In genomic region chr19:17938092-17938845, GRCh38 we compare ENCODE assay signal across 8 cellular contexts.
DNase-seq lines count a peak whose midpoint lies in the region; ATAC-seq and TF ChIP-seq lines count a peak whose summit lies in the region.

No MANE protein-coding gene starts in this region.

- ATAC-seq in GM19025 (IDR thresholded peaks at IDR 0.05; ENCODE audit: low read depth, unreplicated experiment), result peak; percentile 49
- no peak for ATAC-seq in GM21526 (IDR thresholded peaks at IDR 0.05; ENCODE audit: low FRiP score, unreplicated experiment)

- DNase-seq in AG09309 (ENCODE audit: low read depth) (peak; percentile 46), NCI-H2029 treated with DMSO at 0.1 percent for 48 hours (lab: John Stamatoyannopoulos, UW) (peak; percentile 45), brain pericyte (ENCODE audit: low read depth, low spot score) (peak; percentile 18), iris pigment epithelial cell (ENCODE audit: low read depth) (peak; percentile 85)
- DNase-seq in stimulated activated CD4-positive, alpha-beta T cell treated with anti-CD3 and anti-CD28 coated beads, Interleukin-1b, Interleukin-23, amount 100 ng/mL, for 1 hour (ENCODE audit: low read depth in 2 of 2), result peak; percentile 60 to 73

- TF ChIP-seq CTCF in AG09309 (IDR thresholded peaks at IDR 0.05; ENCODE audit: control insufficient read depth, insufficient read depth, low read depth, low read length, missing control alignments), result peak; percentile 97
- peak; percentile 98 for TF ChIP-seq CTCF in VCaP (conservative IDR thresholded peaks at IDR 0.05)

- H3K27ac ChIP-seq in VCaP, result no peak overlapping the region

- H3K4me3 ChIP-seq in AG09309 (ENCODE audit: control insufficient read depth, low read depth, low read length), result no peak overlapping the region

Comparison
In these comparisons a context has a peak if more than half of its experiments do, and no peak if none do; other contexts are left out.
1. DNase-seq: peak in every context shown above with its lines; median percentile 85 in iris pigment epithelial cell; 66 in stimulated activated CD4-positive, alpha-beta T cell treated with anti-CD3 and anti-CD28 coated beads, Interleukin-1b, Interleukin-23, amount 100 ng/mL, for 1 hour; 46 in AG09309; 45 in NCI-H2029 treated with DMSO at 0.1 percent for 48 hours; 18 in brain pericyte.